In genomic region chr1:114668784-114669561, GRCh38 we compare ENCODE assay signal across 8 cellular contexts. TPM values are rescaled to one million over a fixed set of nuclear protein-coding genes. Genes with fewer than 3 reads are reported as not detected.
DNase-seq lines count a peak whose midpoint lies in the region; ATAC-seq and TF ChIP-seq lines count a peak whose summit lies in the region.

No MANE protein-coding gene starts in this region.

- no peak for TF ChIP-seq CTCF in coronary artery (IDR thresholded peaks at IDR 0.05)

- CTCF ChIA-PET in CD4-positive, alpha-beta memory T cell (lab: Charles Lee; ENCODE audit: partially characterized antibody) = interaction anchor here (0.8 to 1.0 kb wide), 2 partner anchors 38 to 322 kb away, joined by 3 to 4 read pairs; no protein-coding TSS in a partner anchor

- H3K36me3 Mint-ChIP-seq in CD4-positive, alpha-beta memory T cell = peaks cover 0 to 2% of the 10 kb centered on the region in 2 donors

- H3K4me1 ChIP-seq in CD4-positive, alpha-beta memory T cell (ENCODE audit: insufficient read depth, low read length) = peaks cover 7% of the 10 kb centered on the region

- no peak for ATAC-seq in GM21447 (IDR thresholded peaks at IDR 0.05; ENCODE audit: unreplicated experiment)

- no peaks in the 10 kb centered on the region for H3K36me3 ChIP-seq in CD4-positive, alpha-beta memory T cell (ENCODE audit: insufficient read depth, low read length)

- H3K9me3 ChIP-seq in CD4-positive, alpha-beta memory T cell (ENCODE audit: control insufficient read depth in 1 of 2, low read length in 2 of 2) = no peaks in the 10 kb centered on the region

- H3K4me1 Mint-ChIP-seq in CD4-positive, alpha-beta memory T cell = peaks cover 6 to 14% (median 10%) of the 10 kb centered on the region in 4 donors

- H3K4me3 Mint-ChIP-seq in CD4-positive, alpha-beta memory T cell = peak overlapping the region; percentile 94 to 98 (median 96)

- peak overlapping the region; percentile 42 to 76 for H3K4me3 ChIP-seq in CD4-positive, alpha-beta memory T cell (ENCODE audit: low read length in 2 of 2)
- peak overlapping the region; percentile 86 for H3K4me3 ChIP-seq in coronary artery

- H3K27ac Mint-ChIP-seq in CD4-positive, alpha-beta memory T cell = peak overlapping the region; percentile 16 to 81 (median 74)

- peak overlapping the region; percentile 49 for H3K27ac ChIP-seq in CD4-positive, alpha-beta memory T cell (ENCODE audit: low read depth, low read length)
- H3K27ac ChIP-seq in coronary artery = peak overlapping the region in 1 of 2 donors; percentile 54

- H3K27me3 ChIP-seq in CD4-positive, alpha-beta memory T cell (ENCODE audit: insufficient read depth, low read length) = no peaks in the 10 kb centered on the region

- POLR2A ChIA-PET in CD4-positive, alpha-beta memory T cell (lab: Charles Lee; ENCODE audit: partially characterized antibody) = interaction anchor here (0.9 to 1.7 kb wide), 4 partner anchors 48 to 322 kb away, joined by 3 to 8 read pairs (median 5); partner anchors contain the start of genes CSDE1 and NRAS

- H3K27me3 Mint-ChIP-seq in CD4-positive, alpha-beta memory T cell = peaks cover 4 to 5% of the 10 kb centered on the region in 2 donors

- H3K9me3 Mint-ChIP-seq in CD4-positive, alpha-beta memory T cell = no peaks in the 10 kb centered on the region

- DNase-seq in CD4-positive, alpha-beta memory T cell = no peak
- DNase-seq in LHCN-M2 (ENCODE audit: low read depth) (peak; percentile 58), coronary artery (ENCODE audit: low spot score) (no peak), myocyte (ENCODE audit: low read depth) (peak; percentile 29), NCI-H146 (lab: John Stamatoyannopoulos, UW) (no peak), OCI-M2 (lab: John Stamatoyannopoulos, UW; ENCODE audit: unreplicated experiment) (no peak), cortex of kidney (lab: John Stamatoyannopoulos, UW) (no peak)

- intact Hi-C loops in CD4-positive, alpha-beta memory T cell (cut with micrococcal nuclease) = no loop called here

RNA-seq across cellular contexts. Expression of gene DENND2C, which starts 0.9 kb away (rescaled TPM):
- under 1 TPM; 0.76 to 0.78 TPM for total RNA-seq in CD4-positive, alpha-beta memory T cell
- polyA plus RNA-seq in CD4-positive, alpha-beta memory T cell = under 1 TPM; 0.45 to 0.56 TPM
- total RNA-seq in LHCN-M2 (2014; rRNA removed) = 4.1 and 4.6 TPM in 2 replicates
- polyA plus RNA-seq in LHCN-M2 (2012) = 1.1 TPM
- total RNA-seq in myocyte = 11.3 and 17.1 TPM in 2 replicates
- polyA plus RNA-seq in myocyte (2012) = 2.3 TPM

RNA-seq across cellular contexts. Expression of gene AMPD1, which starts 26.4 kb away (rescaled TPM):
- not detected for total RNA-seq in CD4-positive, alpha-beta memory T cell
- not detected for polyA plus RNA-seq in CD4-positive, alpha-beta memory T cell
- total RNA-seq in LHCN-M2 (2014; rRNA removed) (0.11 TPM in 1 of 2 replicates, not detected in the other), myocyte (8.1 and 13.6 TPM in 2 replicates)
- not detected for polyA plus RNA-seq in LHCN-M2 (2012)
- polyA plus RNA-seq in myocyte (2012) = 0.92 TPM

RNA-seq across cellular contexts. Expression of gene NRAS, which starts 47.6 kb away (rescaled TPM):
- 10 to 100 TPM; 22.0 to 22.3 TPM for total RNA-seq in CD4-positive, alpha-beta memory T cell
- 10 to 100 TPM; 18.0 to 29.3 TPM for polyA plus RNA-seq in CD4-positive, alpha-beta memory T cell
- total RNA-seq in LHCN-M2 (2014; rRNA removed) = 68.9 and 72.8 TPM in 2 replicates
- 21.7 TPM for polyA plus RNA-seq in LHCN-M2 (2012)
- 57.6 and 70.7 TPM in 2 replicates for total RNA-seq in myocyte
- 22.2 TPM for polyA plus RNA-seq in myocyte (2012)

Comparison
In these comparisons a context has a peak if more than half of its experiments do, and no peak if none do; other contexts are left out.
1. DNase-seq: peak in LHCN-M2 (single experiment) and myocyte (single experiment); none in CD4-positive, alpha-beta memory T cell (0 of 5), coronary artery (single experiment), NCI-H146 (single experiment), OCI-M2 (single experiment) and cortex of kidney (single experiment).